In the genomic region with DNA sequence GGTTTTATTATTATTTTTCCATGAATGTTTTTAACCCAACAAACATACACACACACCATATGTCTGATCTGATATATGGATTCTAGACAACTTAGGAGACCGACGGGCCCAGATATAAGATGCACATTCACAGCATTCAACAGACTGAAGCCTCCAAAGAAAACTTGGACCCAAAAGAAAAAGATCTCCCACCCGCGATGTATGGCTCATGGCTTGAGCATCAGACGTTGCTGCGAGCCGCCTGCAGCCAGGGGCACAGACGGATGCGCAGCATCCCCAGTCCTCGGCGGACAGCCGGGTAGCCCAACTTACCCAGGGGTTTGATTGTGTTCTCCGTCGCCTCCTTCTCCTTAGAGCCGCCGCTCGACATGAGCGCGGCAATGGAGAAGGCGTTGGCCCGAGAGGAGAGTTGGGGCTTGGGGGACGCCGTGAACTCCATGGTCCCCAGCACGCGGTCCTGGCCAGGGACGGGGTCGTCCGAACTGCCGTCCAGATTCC, we compare ENCODE assay signal across 10 cellular contexts. TPM values are rescaled to one million over a fixed set of nuclear protein-coding genes. Genes with fewer than 3 reads are reported as not detected.
DNase-seq lines count a peak whose midpoint lies in the region; ATAC-seq and TF ChIP-seq lines count a peak whose summit lies in the region.
"Had no signal": no experiment of that assay in that cellular context is flagged by ENCODE, and none has a peak within 500 bp of the region (broad histone marks: within the 10 kb centered on the region; RNA-seq: fewer than 3 reads in every experiment).

No MANE protein-coding gene starts in this region.

- H3K9ac ChIP-seq in iPS-18a (ENCODE audit: low read length) = no peak overlapping the region
- H3K9ac ChIP-seq: BLaER1 had no signal

- H3K27ac ChIP-seq in iPS-18a (ENCODE audit: low read length) = no peak overlapping the region
- H3K27ac ChIP-seq in tibial artery = no peak overlapping the region
- H3K27ac ChIP-seq: BLaER1 had no signal

- H3K9me3 Mint-ChIP-seq in T-helper 1 cell treated with Interleukin-12 subunit alpha and Interleukin-12 subunit beta and Interleukin-4 antibody, amounts not matched to agents 30 μg/mL and 1 μg/mL, for 36 hours = peaks cover 7% of the 10 kb centered on the region
- peaks cover 2% of the 10 kb centered on the region for H3K9me3 Mint-ChIP-seq in activated CD4-positive, alpha-beta memory T cell treated with anti-CD3 and anti-CD28 coated beads, Interleukin-2, amount 10 ng/mL, durations not matched to agents 7 days and 5 days
- H3K9me3 Mint-ChIP-seq in stimulated activated naive B cell treated with anti-CD40 and anti-IgM and Interleukin-4, amounts not matched to agents 10 μg/mL and 1 μg/mL and 100 μg/mL, for 72 hours = peaks cover 0 to 1% of the 10 kb centered on the region in 2 donors

- POLR2A ChIA-PET in activated CD4-positive, alpha-beta memory T cell treated with anti-CD3 and anti-CD28 coated beads, Interleukin-2, amount 10 ng/mL, durations not matched to agents 7 days and 5 days (lab: Charles Lee) = no interaction called here

- intact Hi-C loops in tibial artery (cut with DNase I; ENCODE audit: low total_unique reads) = no loop called here

- H3K9me3 ChIP-seq in iPS-18a (ENCODE audit: control insufficient read depth, low read depth, low read length) = no peaks in the 10 kb centered on the region
- H3K9me3 ChIP-seq in tibial artery = no peaks in the 10 kb centered on the region

- H3K36me3 ChIP-seq in iPS-18a (ENCODE audit: control insufficient read depth, low read depth, low read length) (no peaks in the 10 kb centered on the region), tibial artery (no peaks in the 10 kb centered on the region)
- H3K36me3 ChIP-seq: BLaER1 had no signal

- H3K4me3 ChIP-seq in iPS-18a (ENCODE audit: low read length) (peak overlapping the region; percentile 61), tibial artery (peak overlapping the region in 1 of 2 donors; percentile 47)
- H3K4me3 ChIP-seq: BLaER1 had no signal

- H3K4me1 Mint-ChIP-seq in T-helper 1 cell treated with Interleukin-12 subunit alpha and Interleukin-12 subunit beta and Interleukin-4 antibody, amounts not matched to agents 30 μg/mL and 1 μg/mL, for 36 hours (ENCODE audit: low read depth) = peaks cover 7% of the 10 kb centered on the region
- H3K4me1 Mint-ChIP-seq in activated CD4-positive, alpha-beta memory T cell treated with anti-CD3 and anti-CD28 coated beads, Interleukin-2, amount 10 ng/mL, durations not matched to agents 7 days and 5 days = peaks cover 22% of the 10 kb centered on the region
- peaks cover 8 to 13% of the 10 kb centered on the region in 2 donors for H3K4me1 Mint-ChIP-seq in stimulated activated naive B cell treated with anti-CD40 and anti-IgM and Interleukin-4, amounts not matched to agents 10 μg/mL and 1 μg/mL and 100 μg/mL, for 72 hours

- H3K27me3 Mint-ChIP-seq in T-helper 1 cell treated with Interleukin-12 subunit alpha and Interleukin-12 subunit beta and Interleukin-4 antibody, amounts not matched to agents 30 μg/mL and 1 μg/mL, for 36 hours (ENCODE audit: low read depth) = peaks cover 88% of the 10 kb centered on the region
- peaks cover 88% of the 10 kb centered on the region for H3K27me3 Mint-ChIP-seq in activated CD4-positive, alpha-beta memory T cell treated with anti-CD3 and anti-CD28 coated beads, Interleukin-2, amount 10 ng/mL, durations not matched to agents 7 days and 5 days
- H3K27me3 Mint-ChIP-seq in stimulated activated naive B cell treated with anti-CD40 and anti-IgM and Interleukin-4, amounts not matched to agents 10 μg/mL and 1 μg/mL and 100 μg/mL, for 72 hours = peaks cover 60 to 77% of the 10 kb centered on the region in 2 donors

- H3K4me3 Mint-ChIP-seq in T-helper 1 cell treated with Interleukin-12 subunit alpha and Interleukin-12 subunit beta and Interleukin-4 antibody, amounts not matched to agents 30 μg/mL and 1 μg/mL, for 36 hours = peak overlapping the region; percentile 48
- peak overlapping the region; percentile 61 for H3K4me3 Mint-ChIP-seq in activated CD4-positive, alpha-beta memory T cell treated with anti-CD3 and anti-CD28 coated beads, Interleukin-2, amount 10 ng/mL, durations not matched to agents 7 days and 5 days
- H3K4me3 Mint-ChIP-seq in stimulated activated naive B cell treated with anti-CD40 and anti-IgM and Interleukin-4, amounts not matched to agents 10 μg/mL and 1 μg/mL and 100 μg/mL, for 72 hours = peak overlapping the region; percentile 70 to 75

- H3K27ac Mint-ChIP-seq in T-helper 1 cell treated with Interleukin-12 subunit alpha and Interleukin-12 subunit beta and Interleukin-4 antibody, amounts not matched to agents 30 μg/mL and 1 μg/mL, for 36 hours = peak overlapping the region; percentile 62
- no peak overlapping the region for H3K27ac Mint-ChIP-seq in activated CD4-positive, alpha-beta memory T cell treated with anti-CD3 and anti-CD28 coated beads, Interleukin-2, amount 10 ng/mL, durations not matched to agents 7 days and 5 days
- peak overlapping the region; percentile 88 for H3K27ac Mint-ChIP-seq in stimulated activated naive B cell treated with anti-CD40 and anti-IgM and Interleukin-4, amounts not matched to agents 10 μg/mL and 1 μg/mL and 100 μg/mL, for 72 hours

- CTCF ChIA-PET in activated CD4-positive, alpha-beta memory T cell treated with anti-CD3 and anti-CD28 coated beads, Interleukin-2, amount 10 ng/mL, durations not matched to agents 7 days and 5 days (lab: Charles Lee) = no interaction called here

- H3K4me1 ChIP-seq in iPS-18a (ENCODE audit: control insufficient read depth, low read depth, low read length) = peaks cover 22% of the 10 kb centered on the region
- peaks cover 0 to 28% (median 17%) of the 10 kb centered on the region in 4 donors for H3K4me1 ChIP-seq in tibial artery

- DNase-seq in T-helper 1 cell (no peak), NCI-H1092 (lab: John Stamatoyannopoulos, UW) (no peak), tibial artery (no peak), GF-D8 (lab: John Stamatoyannopoulos, UW) (no peak)
- no peak for DNase-seq in activated CD4-positive, alpha-beta memory T cell treated with anti-CD3 and anti-CD28 coated beads, Interleukin-2, amount 10 ng/mL, durations not matched to agents 7 days and 5 days
- no peak for DNase-seq in stimulated activated naive B cell treated with anti-CD40 and anti-IgM and Interleukin-4, amounts not matched to agents 10 μg/mL and 1 μg/mL and 100 μg/mL, for 72 hours
- DNase-seq: NCI-H2107 had no signal

- H3K27me3 ChIP-seq in iPS-18a (ENCODE audit: control insufficient read depth, insufficient read depth, low read length) = peaks cover 100% of the 10 kb centered on the region
- H3K27me3 ChIP-seq in tibial artery = peaks cover 0 to 94% of the 10 kb centered on the region in 2 donors

- H3K36me3 Mint-ChIP-seq in T-helper 1 cell treated with Interleukin-12 subunit alpha and Interleukin-12 subunit beta and Interleukin-4 antibody, amounts not matched to agents 30 μg/mL and 1 μg/mL, for 36 hours (ENCODE audit: low read depth) = peaks cover 8% of the 10 kb centered on the region
- peaks cover 18% of the 10 kb centered on the region for H3K36me3 Mint-ChIP-seq in activated CD4-positive, alpha-beta memory T cell treated with anti-CD3 and anti-CD28 coated beads, Interleukin-2, amount 10 ng/mL, durations not matched to agents 7 days and 5 days (ENCODE audit: low read depth)
- peaks cover 0 to 3% of the 10 kb centered on the region in 2 donors for H3K36me3 Mint-ChIP-seq in stimulated activated naive B cell treated with anti-CD40 and anti-IgM and Interleukin-4, amounts not matched to agents 10 μg/mL and 1 μg/mL and 100 μg/mL, for 72 hours

- no peak for ATAC-seq in stimulated activated naive B cell treated with anti-CD40 and anti-IgM and Interleukin-4, amounts not matched to agents 10 μg/mL and 1 μg/mL and 100 μg/mL, for 72 hours (replicated peaks)

- TF ChIP-seq CTCF in tibial artery (IDR thresholded peaks at IDR 0.05) = no peak

RNA-seq across cellular contexts. Expression of a gene that starts 0.7 kb away (rescaled TPM):
- total RNA-seq in activated CD4-positive, alpha-beta memory T cell treated with anti-CD3 and anti-CD28 coated beads, Interleukin-2, amount 10 ng/mL, durations not matched to agents 7 days and 5 days = under 1 TPM; 0.38 to 0.45 TPM
